In the genomic region with DNA sequence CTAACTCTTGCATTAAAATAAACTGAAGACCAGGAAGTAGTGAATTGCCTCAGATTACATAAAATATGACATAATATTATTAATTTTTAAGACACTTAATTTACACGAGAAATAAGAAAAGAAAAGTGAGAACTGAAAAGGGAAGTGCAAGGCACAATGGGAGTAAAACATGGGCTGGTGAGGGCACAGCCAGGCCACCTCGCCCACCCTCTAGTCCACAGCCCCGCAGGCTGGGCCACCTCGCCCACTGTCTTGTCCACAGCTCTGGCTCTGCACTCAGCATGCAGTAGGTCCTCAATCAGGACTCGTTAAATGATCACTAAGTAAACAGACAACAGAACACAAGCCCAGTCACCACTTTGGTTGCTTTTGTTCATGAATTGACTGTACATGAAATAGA, we compare ENCODE assay signal across 1 cellular context.
TF ChIP-seq lines count a peak whose summit lies in the region.

No MANE protein-coding gene starts in this region.

TF ChIP-seq in HCT116, 20 proteins besides CTCF, POLR2A, EP300 and RAD21 (continued from another document):
- TF ChIP-seq, protein P1, sequence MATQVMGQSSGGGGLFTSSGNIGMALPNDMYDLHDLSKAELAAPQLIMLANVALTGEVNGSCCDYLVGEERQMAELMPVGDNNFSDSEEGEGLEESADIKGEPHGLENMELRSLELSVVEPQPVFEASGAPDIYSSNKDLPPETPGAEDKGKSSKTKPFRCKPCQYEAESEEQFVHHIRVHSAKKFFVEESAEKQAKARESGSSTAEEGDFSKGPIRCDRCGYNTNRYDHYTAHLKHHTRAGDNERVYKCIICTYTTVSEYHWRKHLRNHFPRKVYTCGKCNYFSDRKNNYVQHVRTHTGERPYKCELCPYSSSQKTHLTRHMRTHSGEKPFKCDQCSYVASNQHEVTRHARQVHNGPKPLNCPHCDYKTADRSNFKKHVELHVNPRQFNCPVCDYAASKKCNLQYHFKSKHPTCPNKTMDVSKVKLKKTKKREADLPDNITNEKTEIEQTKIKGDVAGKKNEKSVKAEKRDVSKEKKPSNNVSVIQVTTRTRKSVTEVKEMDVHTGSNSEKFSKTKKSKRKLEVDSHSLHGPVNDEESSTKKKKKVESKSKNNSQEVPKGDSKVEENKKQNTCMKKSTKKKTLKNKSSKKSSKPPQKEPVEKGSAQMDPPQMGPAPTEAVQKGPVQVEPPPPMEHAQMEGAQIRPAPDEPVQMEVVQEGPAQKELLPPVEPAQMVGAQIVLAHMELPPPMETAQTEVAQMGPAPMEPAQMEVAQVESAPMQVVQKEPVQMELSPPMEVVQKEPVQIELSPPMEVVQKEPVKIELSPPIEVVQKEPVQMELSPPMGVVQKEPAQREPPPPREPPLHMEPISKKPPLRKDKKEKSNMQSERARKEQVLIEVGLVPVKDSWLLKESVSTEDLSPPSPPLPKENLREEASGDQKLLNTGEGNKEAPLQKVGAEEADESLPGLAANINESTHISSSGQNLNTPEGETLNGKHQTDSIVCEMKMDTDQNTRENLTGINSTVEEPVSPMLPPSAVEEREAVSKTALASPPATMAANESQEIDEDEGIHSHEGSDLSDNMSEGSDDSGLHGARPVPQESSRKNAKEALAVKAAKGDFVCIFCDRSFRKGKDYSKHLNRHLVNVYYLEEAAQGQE (IDR thresholded peaks at IDR 0.05; ENCODE audit: low read depth), result no peak
- TF ChIP-seq ZNF274 (IDR thresholded peaks at IDR 0.05; ENCODE audit: low read depth, low read length), result no peak
- TF ChIP-seq POLR2AphosphoS5 (IDR thresholded peaks at IDR 0.05; ENCODE audit: low read depth, low read length), result no peak
- TF ChIP-seq FOSL1 (IDR thresholded peaks at IDR 0.05; ENCODE audit: low read depth), result no peak
- TF ChIP-seq ZFX (IDR thresholded peaks at IDR 0.05), result no peak
- no peak for TF ChIP-seq SP1 (IDR thresholded peaks at IDR 0.05; ENCODE audit: low read depth)
- TF ChIP-seq JUND (IDR thresholded peaks at IDR 0.05), result no peak
- TF ChIP-seq, protein P2, sequence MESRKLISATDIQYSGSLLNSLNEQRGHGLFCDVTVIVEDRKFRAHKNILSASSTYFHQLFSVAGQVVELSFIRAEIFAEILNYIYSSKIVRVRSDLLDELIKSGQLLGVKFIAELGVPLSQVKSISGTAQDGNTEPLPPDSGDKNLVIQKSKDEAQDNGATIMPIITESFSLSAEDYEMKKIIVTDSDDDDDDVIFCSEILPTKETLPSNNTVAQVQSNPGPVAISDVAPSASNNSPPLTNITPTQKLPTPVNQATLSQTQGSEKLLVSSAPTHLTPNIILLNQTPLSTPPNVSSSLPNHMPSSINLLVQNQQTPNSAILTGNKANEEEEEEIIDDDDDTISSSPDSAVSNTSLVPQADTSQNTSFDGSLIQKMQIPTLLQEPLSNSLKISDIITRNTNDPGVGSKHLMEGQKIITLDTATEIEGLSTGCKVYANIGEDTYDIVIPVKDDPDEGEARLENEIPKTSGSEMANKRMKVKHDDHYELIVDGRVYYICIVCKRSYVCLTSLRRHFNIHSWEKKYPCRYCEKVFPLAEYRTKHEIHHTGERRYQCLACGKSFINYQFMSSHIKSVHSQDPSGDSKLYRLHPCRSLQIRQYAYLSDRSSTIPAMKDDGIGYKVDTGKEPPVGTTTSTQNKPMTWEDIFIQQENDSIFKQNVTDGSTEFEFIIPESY (IDR thresholded peaks at IDR 0.05; ENCODE audit: extremely low read depth, insufficient replicate concordance, low read length), result no peak
